Comparison of ENCODE assay signal across 20 cellular contexts in genomic region chr12:93956551-93956950, GRCh38.
A peak's percentile ranks its signal among the peaks of the same experiment; 100 is the strongest.
DNase-seq lines count a peak whose midpoint lies in the region; ATAC-seq, FAIRE-seq and TF ChIP-seq lines count a peak whose summit lies in the region.
"Had no signal": no experiment of that assay in that cellular context is flagged by ENCODE, and none has a peak within 500 bp of the region (broad histone marks: within the 10 kb centered on the region; RNA-seq: fewer than 3 reads in every experiment).

No MANE protein-coding gene starts in this region.

- H3K36me3 ChIP-seq in left ventricle myocardium inferior (no peaks in the 10 kb centered on the region), bronchial epithelial cell (ENCODE audit: control insufficient read depth, insufficient read depth, low read length) (no peaks in the 10 kb centered on the region)
- H3K36me3 ChIP-seq: BLaER1 treated with 17β-estradiol and CSF1 and Interleukin-3, amounts not matched to agents 10 nM and 100 nM had no signal

- H3K27me3 ChIP-seq in left ventricle myocardium inferior (ENCODE audit: low read depth) (no peaks in the 10 kb centered on the region), bronchial epithelial cell (ENCODE audit: control insufficient read depth, insufficient read depth, low read length) (no peaks in the 10 kb centered on the region)
- H3K27me3 ChIP-seq: BLaER1 treated with 17β-estradiol and CSF1 and Interleukin-3, amounts not matched to agents 10 nM and 100 nM had no signal

- DNase-seq in left ventricle myocardium inferior: no peak
- DNase-seq in left ventricle myocardium superior: no peak
- DNase-seq in GM12891 (ENCODE audit: insufficient read length, low spot score): no peak
- no peak for DNase-seq in bronchial epithelial cell (ENCODE audit: low read depth)
- DNase-seq: AML-193; Caco-2; Calu3; CD4-positive, alpha-beta T cell; CD8-positive, alpha-beta T cell; DMS79 treated with DMSO at 0.1 percent for 48 hours; GF-D8 had no signal

- TF ChIP-seq CTCF in left ventricle myocardium inferior (IDR thresholded peaks at IDR 0.05; ENCODE audit: borderline replicate concordance) (no peak), bronchial epithelial cell (IDR thresholded peaks at IDR 0.05; ENCODE audit: insufficient read depth, low read length, severe bottlenecking) (no peak)

- ATAC-seq in left ventricle myocardium superior: no peak
- ATAC-seq in HG03460 (IDR thresholded peaks at IDR 0.05; ENCODE audit: unreplicated experiment): no peak
- ATAC-seq: A549; CD8-positive, alpha-beta T cell had no signal

- FAIRE-seq in GM12891 (lab: Jason Lieb, UNC): peak; percentile 28
- peak; percentile 55 for FAIRE-seq in bronchial epithelial cell (lab: Jason Lieb, UNC)
- FAIRE-seq: A549, D721Med, G401.6, GM12892, GM18507 had no signal

- H3K4me3 ChIP-seq in left ventricle myocardium inferior: no peak overlapping the region
- no peak overlapping the region for H3K4me3 ChIP-seq in bronchial epithelial cell (ENCODE audit: low read depth, low read length)
- H3K4me3 ChIP-seq: A549; BLaER1 treated with 17β-estradiol and CSF1 and Interleukin-3, amounts not matched to agents 10 nM and 100 nM had no signal

- TF ChIP-seq POLR2A in GM12891 (IDR thresholded peaks at IDR 0.05; ENCODE audit: low read depth, low read length): no peak

- intact Hi-C loops in left ventricle myocardium inferior (cut with micrococcal nuclease) (no loop called here), left ventricle myocardium superior (cut with micrococcal nuclease) (no loop called here)

- peaks cover 14% of the 10 kb centered on the region for H3K9me3 ChIP-seq in left ventricle myocardium inferior (replicated peaks)
- H3K9me3 ChIP-seq: Caco-2 had no signal

- H3K27ac ChIP-seq in left ventricle myocardium inferior (replicated peaks): peak overlapping the region; percentile 43
- H3K27ac ChIP-seq: 22Rv1; BLaER1 treated with 17β-estradiol and CSF1 and Interleukin-3, amounts not matched to agents 10 nM and 100 nM; C4-2B had no signal

- H3K4me1 ChIP-seq in left ventricle myocardium inferior: peaks cover 5% of the 10 kb centered on the region
- H3K4me1 ChIP-seq: BLaER1 treated with 17β-estradiol and CSF1 and Interleukin-3, amounts not matched to agents 10 nM and 100 nM; Caco-2 had no signal

TF ChIP-seq in GM12891, 5 proteins besides CTCF, POLR2A, EP300 and RAD21:
- TF ChIP-seq TAF1 (IDR thresholded peaks at IDR 0.05; ENCODE audit: low read depth, low read length) (no peak), POLR2AphosphoS5 (IDR thresholded peaks at IDR 0.05; ENCODE audit: low read depth, low read length) (no peak), POU2F2 (IDR thresholded peaks at IDR 0.05; ENCODE audit: low read depth, low read length) (no peak), PAX5 (IDR thresholded peaks at IDR 0.05; ENCODE audit: insufficient read depth, low read length, severe bottlenecking) (no peak)
TF ChIP-seq in GM12891: peak in this region for 0.
